Comparison of ENCODE assay signal across 9 cellular contexts in genomic region chr2:190718652-190719526, GRCh38.
DNase-seq lines count a peak whose midpoint lies in the region; ATAC-seq and TF ChIP-seq lines count a peak whose summit lies in the region.
"Had no signal": no experiment of that assay in that cellular context is flagged by ENCODE, and none has a peak within 500 bp of the region (broad histone marks: within the 10 kb centered on the region; RNA-seq: fewer than 3 reads in every experiment).

No MANE protein-coding gene starts in this region.

- WGBS in prostate gland, result 51% methylated on average over 7 of the region's 7 CpGs
- 59 to 61% methylated on average over 7 of the region's 7 CpGs for WGBS in testis, 2 donors

- H3K27me3 ChIP-seq in prostate gland (replicated peaks; ENCODE audit: insufficient read depth) (no peaks in the 10 kb centered on the region), testis (no peaks in the 10 kb centered on the region)

- no peaks in the 10 kb centered on the region for H3K36me3 ChIP-seq in prostate gland
- no peaks in the 10 kb centered on the region for H3K36me3 ChIP-seq in testis (ENCODE audit: low read depth, missing control alignments)

- H3K27ac ChIP-seq in prostate gland (no peak overlapping the region), testis (no peak overlapping the region)

- H3K9me3 Mint-ChIP-seq in chondrocyte (ENCODE audit: low read depth), result peaks cover 5% of the 10 kb centered on the region

- H3K4me1 ChIP-seq in prostate gland (replicated peaks) (no peaks in the 10 kb centered on the region), testis (no peaks in the 10 kb centered on the region)

- intact Hi-C loops in prostate gland (cut with DNase I) (no loop called here), testis (cut with DNase I; ENCODE audit: low total_unique reads) (no loop called here)

- no peaks in the 10 kb centered on the region for H3K36me3 Mint-ChIP-seq in chondrocyte (ENCODE audit: low read depth)

- H3K9me3 ChIP-seq in prostate gland (no peaks in the 10 kb centered on the region), testis (no peaks in the 10 kb centered on the region)

- no peak overlapping the region for H3K4me3 ChIP-seq in prostate gland
- H3K4me3 ChIP-seq in testis, result no peak overlapping the region

- peak overlapping the region; percentile 42 for H3K27ac Mint-ChIP-seq in chondrocyte (ENCODE audit: unreplicated experiment)

- no peak for TF ChIP-seq POLR2A in prostate gland (IDR thresholded peaks at IDR 0.05)
- TF ChIP-seq POLR2A in testis (IDR thresholded peaks at IDR 0.05), result no peak

- H3K4me1 Mint-ChIP-seq in chondrocyte (ENCODE audit: low read depth), result peaks cover 27% of the 10 kb centered on the region

- DNase-seq in SIG-M5 treated with dmso at 0.1 percent for 504 hours (lab: John Stamatoyannopoulos, UW; ENCODE audit: unreplicated experiment) (peak; percentile 46), SIG-M5 (lab: John Stamatoyannopoulos, UW) (no peak), RKO (ENCODE audit: low spot score) (peak; percentile 78), chondrocyte (ENCODE audit: low spot score) (no peak), prostate gland (ENCODE audit: low spot score) (peak; percentile 7), testis (no peak), NCI-H1417 (lab: John Stamatoyannopoulos, UW) (no peak)
- DNase-seq: DND-41 had no signal

- no peak for TF ChIP-seq CTCF in chondrocyte (IDR thresholded peaks at IDR 0.05)
- TF ChIP-seq CTCF in prostate gland (IDR thresholded peaks at IDR 0.05), result no peak
- TF ChIP-seq CTCF in testis (IDR thresholded peaks at IDR 0.05), result no peak

- H3K27me3 Mint-ChIP-seq in chondrocyte (ENCODE audit: low read depth), result no peaks in the 10 kb centered on the region

- peak; percentile 72 for ATAC-seq in HG02798 (IDR thresholded peaks at IDR 0.05; ENCODE audit: poor library complexity, unreplicated experiment)

- no peak overlapping the region for H3K4me3 Mint-ChIP-seq in chondrocyte (ENCODE audit: unreplicated experiment)

Comparison
In these comparisons a context has a peak if more than half of its experiments do, and no peak if none do; other contexts are left out.
1. DNase-seq: peak in SIG-M5 treated with dmso at 0.1 percent for 504 hours (single experiment), RKO (single experiment) and prostate gland (single experiment); none in SIG-M5 (single experiment), chondrocyte (single experiment), testis (single experiment) and NCI-H1417 (0 of 3).